8 cellular contexts compared by ENCODE assay signal in the genomic region with DNA sequence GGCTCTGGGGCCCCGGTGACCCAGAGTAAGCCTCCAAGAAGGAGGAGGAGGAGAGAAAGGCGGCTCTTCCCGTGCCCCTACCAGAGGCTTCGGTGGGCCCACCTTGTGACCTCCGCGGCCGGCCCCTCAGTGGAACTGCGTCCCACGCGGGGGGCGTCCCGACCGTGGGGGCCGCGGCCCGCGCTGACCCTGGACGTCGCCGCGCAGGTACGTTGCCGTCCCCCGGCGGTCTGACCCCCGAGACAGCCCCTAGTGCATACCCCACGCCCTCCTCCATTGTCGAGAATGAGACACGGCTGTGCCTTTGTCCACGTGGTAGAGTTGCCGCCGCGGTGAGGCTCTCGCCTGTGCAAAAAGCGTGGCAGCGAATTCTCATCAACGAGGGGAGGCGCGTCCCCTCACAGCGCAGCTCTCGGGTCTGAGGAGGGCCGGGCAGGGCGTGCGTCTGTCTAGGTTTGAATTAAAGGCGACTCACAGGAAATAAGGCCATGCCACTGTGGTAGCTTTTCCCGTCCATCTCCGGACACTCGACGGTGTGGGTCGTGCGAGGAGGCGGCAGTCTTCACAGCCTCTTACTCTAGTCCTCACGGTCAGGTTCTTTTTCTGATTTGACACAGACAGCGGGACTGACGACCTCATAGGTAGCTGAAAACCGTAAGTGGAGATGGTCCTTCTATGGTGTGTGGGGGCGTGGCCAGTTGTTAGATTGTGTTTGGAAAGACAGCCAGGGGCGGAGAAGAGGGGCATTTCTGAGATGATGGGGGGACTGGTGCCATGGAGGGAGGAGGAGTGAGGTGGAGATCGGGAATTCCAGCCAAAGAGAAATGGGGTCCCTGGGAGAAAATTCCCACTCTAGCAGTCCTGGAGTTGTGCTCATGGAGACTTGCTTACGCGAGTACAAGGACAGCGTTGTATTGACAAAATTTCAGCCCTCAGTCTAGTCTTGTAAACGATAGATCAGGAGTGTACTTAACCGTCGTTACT. TPM values are rescaled to one million over a fixed set of nuclear protein-coding genes. Genes with fewer than 3 reads are reported as not detected.
A peak's percentile ranks its signal among the peaks of the same experiment; 100 is the strongest.
DNase-seq lines count a peak whose midpoint lies in the region; ATAC-seq and TF ChIP-seq lines count a peak whose summit lies in the region.

No MANE protein-coding gene starts in this region.

- peaks cover 17 to 25% of the 10 kb centered on the region in 2 donors for H3K4me1 ChIP-seq in left lung

- intact Hi-C loops in left lung (cut with DNase I) = no loop called here

- H3K36me3 ChIP-seq in left lung = peaks cover 0 to 24% of the 10 kb centered on the region in 2 donors

- H3K4me3 Mint-ChIP-seq in central memory CD8-positive, alpha-beta T cell = peak overlapping the region; percentile 98

- H3K9me3 Mint-ChIP-seq in central memory CD8-positive, alpha-beta T cell = no peaks in the 10 kb centered on the region

- H3K27me3 Mint-ChIP-seq in central memory CD8-positive, alpha-beta T cell = no peaks in the 10 kb centered on the region

- H3K4me3 ChIP-seq in left lung = peak overlapping the region; percentile 98

- H3K36me3 Mint-ChIP-seq in central memory CD8-positive, alpha-beta T cell (ENCODE audit: insufficient read depth) = peaks cover 27% of the 10 kb centered on the region

- H3K27me3 ChIP-seq in left lung = no peaks in the 10 kb centered on the region

- no peak for TF ChIP-seq CTCF in left lung (IDR thresholded peaks at IDR 0.05)

- H3K27ac ChIP-seq in left lung = peak overlapping the region; percentile 99 to 100

- H3K4me1 Mint-ChIP-seq in central memory CD8-positive, alpha-beta T cell = peaks cover 20% of the 10 kb centered on the region

- peak overlapping the region; percentile 100 for H3K27ac Mint-ChIP-seq in central memory CD8-positive, alpha-beta T cell (ENCODE audit: low read depth)

- peak; percentile 27 for ATAC-seq in GM18498 (IDR thresholded peaks at IDR 0.05; ENCODE audit: unreplicated experiment)
- peak; percentile 23 for ATAC-seq in HG02571 (IDR thresholded peaks at IDR 0.05; ENCODE audit: unreplicated experiment)
- peak; percentile 35 for ATAC-seq in central memory CD8-positive, alpha-beta T cell (replicated peaks; ENCODE audit: extremely low read depth, poor library complexity, severe bottlenecking)
- ATAC-seq in left lung = peak; percentile 28

- H3K9me3 ChIP-seq in left lung = no peaks in the 10 kb centered on the region

- DNase-seq in NCI-H1105 (lab: John Stamatoyannopoulos, UW) (peak; percentile 28), left lung (peak in 1 of 2 donors; percentile 65), epidermal melanocyte (ENCODE audit: insufficient read length, low spot score) (no peak)
- peak; percentile 10 to 44 (median 31) for DNase-seq in activated CD4-positive, CD25-positive, alpha-beta regulatory T cell (lab: John Stamatoyannopoulos, UW)
- peak; percentile 48 to 59 for DNase-seq in central memory CD8-positive, alpha-beta T cell (ENCODE audit: low spot score in 2 of 2)
- DNase-seq in stimulated activated CD4-positive, alpha-beta T cell treated with anti-CD3 and anti-CD28 coated beads, Interleukin-4, amount 100 ng/mL, for 4 hours = peak; percentile 50 to 57

RNA-seq across cellular contexts. Expression of a gene that starts 0.6 kb away (rescaled TPM):
- total RNA-seq in left lung = 10 to 100 TPM; 12.0 to 19.4 TPM

RNA-seq across cellular contexts. Expression of a gene that starts 10.8 kb away (rescaled TPM):
- 10 to 100 TPM; 13.4 to 18.0 TPM for total RNA-seq in left lung
